In genomic region chr9:108787664-108788048, GRCh38 we compare ENCODE assay signal across 2 cellular contexts.
TF ChIP-seq lines count a peak whose summit lies in the region.

No MANE protein-coding gene starts in this region.

TF ChIP-seq in GM23338, 12 proteins besides CTCF, POLR2A, EP300 and RAD21:
- TF ChIP-seq, protein P1, sequence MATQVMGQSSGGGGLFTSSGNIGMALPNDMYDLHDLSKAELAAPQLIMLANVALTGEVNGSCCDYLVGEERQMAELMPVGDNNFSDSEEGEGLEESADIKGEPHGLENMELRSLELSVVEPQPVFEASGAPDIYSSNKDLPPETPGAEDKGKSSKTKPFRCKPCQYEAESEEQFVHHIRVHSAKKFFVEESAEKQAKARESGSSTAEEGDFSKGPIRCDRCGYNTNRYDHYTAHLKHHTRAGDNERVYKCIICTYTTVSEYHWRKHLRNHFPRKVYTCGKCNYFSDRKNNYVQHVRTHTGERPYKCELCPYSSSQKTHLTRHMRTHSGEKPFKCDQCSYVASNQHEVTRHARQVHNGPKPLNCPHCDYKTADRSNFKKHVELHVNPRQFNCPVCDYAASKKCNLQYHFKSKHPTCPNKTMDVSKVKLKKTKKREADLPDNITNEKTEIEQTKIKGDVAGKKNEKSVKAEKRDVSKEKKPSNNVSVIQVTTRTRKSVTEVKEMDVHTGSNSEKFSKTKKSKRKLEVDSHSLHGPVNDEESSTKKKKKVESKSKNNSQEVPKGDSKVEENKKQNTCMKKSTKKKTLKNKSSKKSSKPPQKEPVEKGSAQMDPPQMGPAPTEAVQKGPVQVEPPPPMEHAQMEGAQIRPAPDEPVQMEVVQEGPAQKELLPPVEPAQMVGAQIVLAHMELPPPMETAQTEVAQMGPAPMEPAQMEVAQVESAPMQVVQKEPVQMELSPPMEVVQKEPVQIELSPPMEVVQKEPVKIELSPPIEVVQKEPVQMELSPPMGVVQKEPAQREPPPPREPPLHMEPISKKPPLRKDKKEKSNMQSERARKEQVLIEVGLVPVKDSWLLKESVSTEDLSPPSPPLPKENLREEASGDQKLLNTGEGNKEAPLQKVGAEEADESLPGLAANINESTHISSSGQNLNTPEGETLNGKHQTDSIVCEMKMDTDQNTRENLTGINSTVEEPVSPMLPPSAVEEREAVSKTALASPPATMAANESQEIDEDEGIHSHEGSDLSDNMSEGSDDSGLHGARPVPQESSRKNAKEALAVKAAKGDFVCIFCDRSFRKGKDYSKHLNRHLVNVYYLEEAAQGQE (IDR thresholded peaks at IDR 0.05; ENCODE audit: unreplicated experiment), result no peak
- TF ChIP-seq POLR2AphosphoS5 (IDR thresholded peaks at IDR 0.05; ENCODE audit: low read depth), result no peak
- TF ChIP-seq EZH2 (IDR thresholded peaks at IDR 0.05; ENCODE audit: low read depth, unreplicated experiment), result no peak

TF ChIP-seq in H1, 55 proteins besides CTCF, POLR2A, EP300 and RAD21 (continued from another document):
- TF ChIP-seq SRF (IDR thresholded peaks at IDR 0.05; ENCODE audit: low read depth, low read length) (no peak), SIRT6 (IDR thresholded peaks at IDR 0.05; ENCODE audit: low read length) (no peak), SP1 (IDR thresholded peaks at IDR 0.05; ENCODE audit: low read depth, low read length) (no peak)
